28 cellular contexts compared by ENCODE assay signal in genomic region chr5:89885670-89886069, GRCh38.
"Had no signal": no experiment of that assay in that cellular context is flagged by ENCODE, and none has a peak within 500 bp of the region (broad histone marks: within the 10 kb centered on the region; RNA-seq: fewer than 3 reads in every experiment).

No MANE protein-coding gene starts in this region.

- ATAC-seq: effector memory CD8-positive, alpha-beta T cell; foreskin keratinocyte; gastrocnemius medialis; gastroesophageal sphincter; heart left ventricle; heart right ventricle had no signal

- H3K4me2 ChIP-seq: hepatocyte had no signal

- H3K4me3 ChIP-seq: colonic mucosa, coronary artery, dorsolateral prefrontal cortex, esophagus muscularis mucosa, esophagus squamous epithelium, gastrocnemius medialis, gastroesophageal sphincter, heart left ventricle, heart right ventricle, hepatocyte had no signal

- H3K36me3 ChIP-seq: colonic mucosa, esophagus muscularis mucosa, esophagus squamous epithelium, gastrocnemius medialis, gastroesophageal sphincter, heart left ventricle, heart right ventricle had no signal

- H3K27ac ChIP-seq: colonic mucosa, coronary artery, dorsolateral prefrontal cortex, epithelial cell of prostate, esophagus muscularis mucosa, esophagus squamous epithelium, foreskin keratinocyte, gastrocnemius medialis, gastroesophageal sphincter, heart left ventricle, heart right ventricle, hepatocyte had no signal

- H3K4me1 ChIP-seq: colonic mucosa, esophagus muscularis mucosa, esophagus squamous epithelium, foreskin keratinocyte, gastrocnemius medialis, gastroesophageal sphincter, heart left ventricle, heart right ventricle had no signal

- FAIRE-seq: colon, endometrium, endothelial cell of umbilical vein, frontal cortex had no signal

- DNase-seq: colonic mucosa; cortex of kidney; dermis blood vessel endothelial cell; dorsolateral prefrontal cortex; effector CD4-positive, alpha-beta T cell; effector CD8-positive, alpha-beta T cell; effector memory CD4-positive, alpha-beta T cell; effector memory CD8-positive, alpha-beta T cell; endodermal cell; erythroblast; esophagus squamous epithelium; foreskin fibroblast; foreskin keratinocyte; foreskin melanocyte; gastrocnemius medialis; glutamatergic neuron; head of caudate nucleus; heart left ventricle; heart right ventricle had no signal

- H3K9me3 ChIP-seq: colonic mucosa, esophagus squamous epithelium, gastrocnemius medialis, gastroesophageal sphincter had no signal
